Comparison of ENCODE assay signal across 28 cellular contexts in the genomic region with DNA sequence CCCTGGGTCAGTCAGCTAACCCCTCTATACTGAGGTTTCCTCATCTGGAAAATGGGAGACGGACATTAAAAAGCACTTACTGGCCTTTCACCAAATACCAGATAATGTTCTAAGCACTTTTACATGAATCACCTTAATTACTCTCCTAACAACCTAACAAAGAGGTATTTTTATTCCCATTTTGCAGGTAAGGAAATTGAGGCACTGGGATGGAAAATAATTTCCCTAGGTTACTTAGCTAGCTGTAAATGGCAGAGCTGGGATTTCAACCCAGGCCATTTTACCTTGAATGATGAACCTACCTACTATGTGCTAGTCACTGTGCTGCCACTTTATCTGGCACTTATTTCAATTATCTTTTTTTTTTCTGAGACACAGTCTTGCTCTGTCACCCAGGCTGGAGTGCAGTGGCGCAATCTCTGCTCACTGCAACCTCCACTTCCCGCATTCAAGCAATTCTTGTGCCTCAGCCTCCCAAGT. TPM values are rescaled to one million over a fixed set of nuclear protein-coding genes. Genes with fewer than 3 reads are reported as not detected.
A peak's percentile ranks its signal among the peaks of the same experiment; 100 is the strongest.
DNase-seq lines count a peak whose midpoint lies in the region; ATAC-seq, FAIRE-seq and TF ChIP-seq lines count a peak whose summit lies in the region.
"Had no signal": no experiment of that assay in that cellular context is flagged by ENCODE, and none has a peak within 500 bp of the region (broad histone marks: within the 10 kb centered on the region; RNA-seq: fewer than 3 reads in every experiment).

No MANE protein-coding gene starts in this region.

- no peak for DNase-seq in HepG2 (ENCODE audit: low spot score)
- no peak for DNase-seq in right lobe of liver
- no peak for DNase-seq in OCI-LY7 (ENCODE audit: low spot score)
- DNase-seq in neural crest cell (ENCODE audit: low read depth, low spot score): no peak
- DNase-seq in activated CD4-positive, alpha-beta T cell treated with anti-CD3 and anti-CD28 coated beads for 36 hours: no peak
- DNase-seq: Caco-2; CD4-positive, alpha-beta memory T cell; DMS 273 treated with DMSO at 0.1 percent for 48 hours; DMS79 treated with DMSO at 0.1 percent for 48 hours; GOT3; HCEC 1CT; Karpas-422; NCI-H1417; NCI-H1694 treated with DMSO at 0.1 percent for 48 hours; NCI-H2081 treated with DMSO at 0.1 percent for 48 hours; NCI-H2171 treated with DMSO at 0.1 percent for 48 hours; NCI-H524 treated with DMSO at 0.1 percent for 48 hours; PC-3; SHP77 had no signal

- intact Hi-C loops in HepG2 (cut with micrococcal nuclease; ENCODE audit: unreplicated experiment) (loop anchor here (5.0 kb wide), 1 partner anchor 57 kb away; no protein-coding TSS in a partner anchor), right lobe of liver (cut with DNase I) (no loop called here), OCI-LY7 (cut with micrococcal nuclease; ENCODE audit: unreplicated experiment) (no loop called here)
- intact Hi-C loops in activated CD4-positive, alpha-beta T cell treated with anti-CD3 and anti-CD28 coated beads for 36 hours (cut with DNase I, micrococcal nuclease): no loop called here

- H3K27me3 ChIP-seq in HepG2 (ENCODE audit: control insufficient read depth in 1 of 2, insufficient read depth in 2 of 2, low read length in 2 of 2) (no peaks in the 10 kb centered on the region; a peak in 1 of 5 replicates), right lobe of liver (no peaks in the 10 kb centered on the region)

- peaks cover 21 to 39% of the 10 kb centered on the region in 2 experiments for H3K36me3 ChIP-seq in HepG2 (replicated peaks in 1 of 2; ENCODE audit: control insufficient read depth in 1 of 2, insufficient read depth in 2 of 2, low read length in 2 of 2)
- H3K36me3 ChIP-seq in right lobe of liver: peaks cover 0 to 6% (median 0%) of the 10 kb centered on the region in 4 donors
- H3K36me3 ChIP-seq in OCI-LY7 (ENCODE audit: insufficient read depth, low read length): peaks cover 83% of the 10 kb centered on the region

- TF ChIP-seq RAD21 in HepG2 (CRISPR knock-in tag; IDR thresholded peaks at IDR 0.05): no peak

- H3K4me2 ChIP-seq in HepG2 (ENCODE audit: low read depth, low read length) (no peak overlapping the region), OCI-LY7 (ENCODE audit: low read length) (peak overlapping the region; percentile 25; the same call in 1 of the 2 replicates)
- H3K4me2 ChIP-seq: A549 had no signal

- H3K27ac Mint-ChIP-seq in neural crest cell (ENCODE audit: unreplicated experiment): no peak overlapping the region
- H3K27ac Mint-ChIP-seq in activated CD4-positive, alpha-beta T cell treated with anti-CD3 and anti-CD28 coated beads for 36 hours: no peak overlapping the region
- H3K27ac Mint-ChIP-seq: B cell had no signal

- peak overlapping the region; percentile 48 for H3K4me3 Mint-ChIP-seq in neural crest cell
- H3K4me3 Mint-ChIP-seq in activated CD4-positive, alpha-beta T cell treated with anti-CD3 and anti-CD28 coated beads for 36 hours: no peak overlapping the region
- H3K4me3 Mint-ChIP-seq: B cell had no signal

- H3K27ac ChIP-seq in HepG2 (ENCODE audit: extremely low read length, insufficient read depth, low read length) (peak overlapping the region; percentile 12), right lobe of liver (no peak overlapping the region), OCI-LY7 (ENCODE audit: low read depth, low read length, poor library complexity, severe bottlenecking) (no peak overlapping the region)
- H3K27ac ChIP-seq: A549 had no signal

- POLR2A ChIA-PET in HepG2 (lab: Yijun Ruan, JAX) (interaction anchor here (2.9 to 3.9 kb wide), 2 partner anchors 10 to 22 kb away, joined by 12 to 14 read pairs; a partner anchor contains a TSS), OCI-LY7 (lab: Charles Lee) (interaction anchor here (2.0 kb wide), 1 partner anchor 9 kb away, joined by 13 read pairs; no protein-coding TSS in a partner anchor)
- POLR2A ChIA-PET in activated CD4-positive, alpha-beta T cell treated with anti-CD3 and anti-CD28 coated beads for 36 hours (lab: Charles Lee): interaction anchor here (0.6 to 0.7 kb wide), 3 partner anchors 38 to 248 kb away, joined by 3 to 6 read pairs (median 5); no protein-coding TSS in a partner anchor

- no peaks in the 10 kb centered on the region for H3K9me3 Mint-ChIP-seq in neural crest cell
- no peaks in the 10 kb centered on the region for H3K9me3 Mint-ChIP-seq in activated CD4-positive, alpha-beta T cell treated with anti-CD3 and anti-CD28 coated beads for 36 hours (ENCODE audit: low read depth)
- H3K9me3 Mint-ChIP-seq: CD4-positive, alpha-beta memory T cell; IgD-negative memory B cell had no signal

- ATAC-seq in HepG2 (no peak), right lobe of liver (no peak), GM18520 (IDR thresholded peaks at IDR 0.05; ENCODE audit: unreplicated experiment) (no peak), GM19452 (IDR thresholded peaks at IDR 0.05; ENCODE audit: unreplicated experiment) (no peak)
- no peak for ATAC-seq in activated CD4-positive, alpha-beta T cell treated with anti-CD3 and anti-CD28 coated beads for 36 hours
- ATAC-seq: A549, PC-3 had no signal

- BruUV-seq in HepG2 (replicated peaks; lab: Mats Ljungman, UMichigan) (no TSS peak), OCI-LY7 (replicated peaks; lab: Mats Ljungman, UMichigan) (no TSS peak)

- no peak overlapping the region for H3K9ac ChIP-seq in HepG2 (ENCODE audit: insufficient read depth, low read depth, low read length)

- H3K79me2 ChIP-seq in HepG2 (ENCODE audit: insufficient read depth, low read length): peaks cover 64% of the 10 kb centered on the region
- H3K79me2 ChIP-seq in OCI-LY7 (ENCODE audit: insufficient read depth, low read depth, low read length): peaks cover 67% of the 10 kb centered on the region

- H2AFZ ChIP-seq in HepG2 (ENCODE audit: low read length): no peak overlapping the region
- H2AFZ ChIP-seq in OCI-LY7 (ENCODE audit: low read length): no peak overlapping the region

- H3K4me3 ChIP-seq in HepG2 (replicated peaks in 1 of 3; ENCODE audit: insufficient read depth in 1 of 3, low read depth in 2 of 3, low read length in 3 of 3) (no peak overlapping the region), right lobe of liver (no peak overlapping the region), OCI-LY7 (ENCODE audit: low read depth, low read length, poor library complexity, severe bottlenecking) (no peak overlapping the region)
- H3K4me3 ChIP-seq: A549 had no signal

- TF ChIP-seq POLR2A in HepG2 (IDR thresholded peaks at IDR 0.05; ENCODE audit: insufficient read depth in 1 of 2, low read depth in 2 of 2, low read length in 2 of 2) (no peak), right lobe of liver (IDR thresholded peaks at IDR 0.05) (no peak)

- no peak for TF ChIP-seq EP300 in HepG2 (IDR thresholded peaks at IDR 0.05; ENCODE audit: low read depth in 2 of 2, low read length in 2 of 2)
- no peak for TF ChIP-seq EP300 in HepG2 (CRISPR knock-in tag; IDR thresholded peaks at IDR 0.05; ENCODE audit: borderline replicate concordance)

- CTCF ChIA-PET in HepG2 (lab: Yijun Ruan, JAX; ENCODE audit: low intra/inter-chr PET ratio, low total read pairs) (no interaction called here), OCI-LY7 (lab: Charles Lee; ENCODE audit: unreplicated experiment) (interaction anchor here (0.6 kb wide), 2 partner anchors 10 to 180 kb away, joined by 3 read pairs; no protein-coding TSS in a partner anchor)
- CTCF ChIA-PET in activated CD4-positive, alpha-beta T cell treated with anti-CD3 and anti-CD28 coated beads for 36 hours (lab: Charles Lee): interaction anchor here (0.7 to 2.9 kb wide), 4 partner anchors 9 to 345 kb away, joined by 3 to 14 read pairs (median 6); no protein-coding TSS in a partner anchor

- H3K9me3 ChIP-seq in HepG2 (ENCODE audit: low read length): no peaks in the 10 kb centered on the region
- no peaks in the 10 kb centered on the region for H3K9me3 ChIP-seq in right lobe of liver
- no peaks in the 10 kb centered on the region for H3K9me3 ChIP-seq in OCI-LY7 (ENCODE audit: low read length)
- H3K9me3 ChIP-seq: A549, Caco-2 had no signal

- H3K4me1 ChIP-seq in HepG2 (ENCODE audit: insufficient read depth, low read length): peaks cover 48% of the 10 kb centered on the region
- peaks cover 0 to 15% (median 4%) of the 10 kb centered on the region in 4 donors for H3K4me1 ChIP-seq in right lobe of liver
- H3K4me1 ChIP-seq in OCI-LY7 (ENCODE audit: insufficient read depth, low read length, poor library complexity, severe bottlenecking): peaks cover 32% of the 10 kb centered on the region

- peaks cover 15% of the 10 kb centered on the region for H3K36me3 Mint-ChIP-seq in neural crest cell (ENCODE audit: low read depth)
- H3K36me3 Mint-ChIP-seq in activated CD4-positive, alpha-beta T cell treated with anti-CD3 and anti-CD28 coated beads for 36 hours (ENCODE audit: low read depth): peaks cover 68% of the 10 kb centered on the region

- H4K20me1 ChIP-seq in HepG2 (ENCODE audit: insufficient read depth, low read length): no peaks in the 10 kb centered on the region
- H4K20me1 ChIP-seq in OCI-LY7 (ENCODE audit: insufficient read depth, low read length): peaks cover 10% of the 10 kb centered on the region

- peaks cover 44% of the 10 kb centered on the region for H3K4me1 Mint-ChIP-seq in neural crest cell
- H3K4me1 Mint-ChIP-seq in activated CD4-positive, alpha-beta T cell treated with anti-CD3 and anti-CD28 coated beads for 36 hours: peaks cover 26% of the 10 kb centered on the region

- WGBS in HepG2 (ENCODE audit: low lambda C conversion rate): 98% methylated on average over 3 of the region's 3 CpGs
- 96% methylated on average over 3 of the region's 3 CpGs for WGBS in right lobe of liver (ENCODE audit: insufficient coverage, low coverage, low lambda C conversion rate, missing lambda C conversion rate)

- no peak for FAIRE-seq in HepG2 (lab: Jason Lieb, UNC)
- FAIRE-seq: A549, GM12892 had no signal

- in situ Hi-C loops in HepG2 (cut with HindIII; ENCODE audit: extremely low pct_ligation_motif_present, low pct_unique_long_range_greater_than_20kb): no loop called here

- TF ChIP-seq CTCF in HepG2 (CRISPR knock-in tag; IDR thresholded peaks at IDR 0.05) (no peak), right lobe of liver (IDR thresholded peaks at IDR 0.05) (no peak), OCI-LY7 (conservative IDR thresholded peaks at IDR 0.05; ENCODE audit: low read length) (no peak), neural crest cell (conservative IDR thresholded peaks at IDR 0.05) (no peak)

- H3K9me2 ChIP-seq in OCI-LY7 (ENCODE audit: insufficient read depth, low read length): no peaks in the 10 kb centered on the region

- no peaks in the 10 kb centered on the region for H3K27me3 Mint-ChIP-seq in neural crest cell (ENCODE audit: low read depth)
- no peaks in the 10 kb centered on the region for H3K27me3 Mint-ChIP-seq in activated CD4-positive, alpha-beta T cell treated with anti-CD3 and anti-CD28 coated beads for 36 hours
- H3K27me3 Mint-ChIP-seq: B cell; CD4-positive, alpha-beta memory T cell; IgD-negative memory B cell had no signal

RNA-seq across cellular contexts. Expression of a gene that starts 3.7 kb away (rescaled TPM):
- total RNA-seq in HepG2 (2016; rRNA removed; fragmentation: Illumina TruSeq; extraction: Trizol) (103 and 118 TPM in 2 replicates), right lobe of liver (10 to 100 TPM in 5 of 6 experiments, 1 to 10 TPM in 1; 9.8 to 27.1 (median 24.7) TPM), OCI-LY7 (2022) (232 and 253 TPM in 2 replicates), neural crest cell (162 and 173 TPM in 2 replicates)
- total RNA-seq in HepG2 (2016; cell fraction: cytosol; rRNA removed; fragmentation: Illumina TruSeq; extraction: Trizol; ENCODE audit: low read depth): 18.5 and 19.7 TPM in 2 replicates
- total RNA-seq in HepG2 (2016; cell fraction: insoluble cytoplasmic fraction; rRNA removed; fragmentation: Illumina TruSeq; extraction: Trizol): 91.9 and 121 TPM in 2 replicates
- 25.3 and 25.9 TPM in 2 replicates for total RNA-seq in HepG2 (2016; cell fraction: membrane; rRNA removed; fragmentation: Illumina TruSeq; extraction: Trizol)
- 125 and 140 TPM in 2 replicates for total RNA-seq in HepG2 (2016; cell fraction: nucleus; rRNA removed; fragmentation: Illumina TruSeq; extraction: Trizol)
- polyA plus RNA-seq in HepG2 (2011; rRNA removed): 68.4 and 95.8 TPM in 2 replicates
- 37.5 and 70.2 TPM in 2 replicates for polyA plus RNA-seq in HepG2 (2011; cell fraction: cytosol; rRNA removed)
- 159 and 266 TPM in 2 replicates for polyA plus RNA-seq in HepG2 (2011; cell fraction: nucleus; rRNA removed)
- 32.0 and 51.7 TPM in 2 replicates for polyA plus RNA-seq in HepG2 (2012)
- polyA plus RNA-seq in HepG2 (2016; cell fraction: cytosol; fragmentation: Illumina TruSeq; extraction: Trizol; ENCODE audit: low read depth): 11.4 and 13.1 TPM in 2 replicates
- polyA plus RNA-seq in HepG2 (2016; cell fraction: insoluble cytoplasmic fraction; fragmentation: Illumina TruSeq; extraction: Trizol; ENCODE audit: low read depth): 85.0 and 106 TPM in 2 replicates
- 15.8 and 19.2 TPM in 2 replicates for polyA plus RNA-seq in HepG2 (2016; cell fraction: membrane; fragmentation: Illumina TruSeq; extraction: Trizol; ENCODE audit: low read depth)
- 240 and 250 TPM in 2 replicates for polyA plus RNA-seq in HepG2 (2016; cell fraction: nucleus; fragmentation: Illumina TruSeq; extraction: Trizol; ENCODE audit: insufficient read depth, low read depth)
- 158 and 325 TPM in 2 replicates for polyA minus RNA-seq in HepG2 (2011; rRNA and poly(A)+ RNA removed; ENCODE audit: low replicate concordance)
- 28.8 and 45.0 TPM in 2 replicates for polyA minus RNA-seq in HepG2 (2011; cell fraction: cytosol; rRNA and poly(A)+ RNA removed)
- polyA minus RNA-seq in HepG2 (2011; cell fraction: nucleus; rRNA and poly(A)+ RNA removed): 109 and 117 TPM in 2 replicates
- 315 and 339 TPM in 2 replicates for total RNA-seq in OCI-LY7 (2014; rRNA removed; shearing (Covaris generic))
- total RNA-seq in activated CD4-positive, alpha-beta T cell treated with anti-CD3 and anti-CD28 coated beads for 36 hours: 100 to 1,000 TPM; 153 to 168 TPM

RNA-seq across cellular contexts. Expression of a gene that starts 12.1 kb away (rescaled TPM):
- total RNA-seq in HepG2 (2016; rRNA removed; fragmentation: Illumina TruSeq; extraction: Trizol) (229 and 277 TPM in 2 replicates), right lobe of liver (100 to 1,000 TPM in 1 of 6 experiments, 10 to 100 TPM in 5; 42.9 to 106 (median 60.7) TPM), OCI-LY7 (2022) (484 and 531 TPM in 2 replicates), neural crest cell (605 and 635 TPM in 2 replicates)
- total RNA-seq in HepG2 (2016; cell fraction: cytosol; rRNA removed; fragmentation: Illumina TruSeq; extraction: Trizol; ENCODE audit: low read depth): 423 and 431 TPM in 2 replicates
- 196 and 286 TPM in 2 replicates for total RNA-seq in HepG2 (2016; cell fraction: insoluble cytoplasmic fraction; rRNA removed; fragmentation: Illumina TruSeq; extraction: Trizol)
- total RNA-seq in HepG2 (2016; cell fraction: membrane; rRNA removed; fragmentation: Illumina TruSeq; extraction: Trizol): 825 and 837 TPM in 2 replicates
- total RNA-seq in HepG2 (2016; cell fraction: nucleus; rRNA removed; fragmentation: Illumina TruSeq; extraction: Trizol): 134 and 167 TPM in 2 replicates
- 203 and 255 TPM in 2 replicates for polyA plus RNA-seq in HepG2 (2011; rRNA removed)
- polyA plus RNA-seq in HepG2 (2011; cell fraction: cytosol; rRNA removed): 164 and 235 TPM in 2 replicates
- 242 and 334 TPM in 2 replicates for polyA plus RNA-seq in HepG2 (2011; cell fraction: nucleus; rRNA removed)
- 301 and 452 TPM in 2 replicates for polyA plus RNA-seq in HepG2 (2012)
- polyA plus RNA-seq in HepG2 (2016; cell fraction: cytosol; fragmentation: Illumina TruSeq; extraction: Trizol; ENCODE audit: low read depth): 608 and 677 TPM in 2 replicates
- 287 and 420 TPM in 2 replicates for polyA plus RNA-seq in HepG2 (2016; cell fraction: insoluble cytoplasmic fraction; fragmentation: Illumina TruSeq; extraction: Trizol; ENCODE audit: low read depth)
- polyA plus RNA-seq in HepG2 (2016; cell fraction: membrane; fragmentation: Illumina TruSeq; extraction: Trizol; ENCODE audit: low read depth): 1,001 and 1,210 TPM in 2 replicates
- 330 and 379 TPM in 2 replicates for polyA plus RNA-seq in HepG2 (2016; cell fraction: nucleus; fragmentation: Illumina TruSeq; extraction: Trizol; ENCODE audit: insufficient read depth, low read depth)
- polyA minus RNA-seq in HepG2 (2011; rRNA and poly(A)+ RNA removed; ENCODE audit: low replicate concordance): 512 and 628 TPM in 2 replicates
- 217 and 237 TPM in 2 replicates for polyA minus RNA-seq in HepG2 (2011; cell fraction: cytosol; rRNA and poly(A)+ RNA removed)
- 59.9 and 60.5 TPM in 2 replicates for polyA minus RNA-seq in HepG2 (2011; cell fraction: nucleus; rRNA and poly(A)+ RNA removed)
- total RNA-seq in OCI-LY7 (2014; rRNA removed; shearing (Covaris generic)): 384 and 471 TPM in 2 replicates
- 100 to 1,000 TPM; 306 to 387 TPM for total RNA-seq in activated CD4-positive, alpha-beta T cell treated with anti-CD3 and anti-CD28 coated beads for 36 hours

RNA-seq across cellular contexts. Expression of a gene that starts 16.2 kb away (rescaled TPM):
- total RNA-seq in HepG2 (2016; rRNA removed; fragmentation: Illumina TruSeq; extraction: Trizol) (0.07 and 0.15 TPM in 2 replicates), right lobe of liver (1 to 10 TPM in 4 of 6 experiments, under 1 TPM in 2; 0.06 to 3.1 (median 1.1) TPM), OCI-LY7 (2022) (not detected in 2 replicates), neural crest cell (not detected in 2 replicates)
- total RNA-seq in HepG2 (2016; cell fraction: cytosol; rRNA removed; fragmentation: Illumina TruSeq; extraction: Trizol; ENCODE audit: low read depth): 0.18 and 0.30 TPM in 2 replicates
- total RNA-seq in HepG2 (2016; cell fraction: insoluble cytoplasmic fraction; rRNA removed; fragmentation: Illumina TruSeq; extraction: Trizol): 0.09 TPM in 2 replicates
- total RNA-seq in HepG2 (2016; cell fraction: membrane; rRNA removed; fragmentation: Illumina TruSeq; extraction: Trizol): 0.17 and 0.22 TPM in 2 replicates
- total RNA-seq in HepG2 (2016; cell fraction: nucleus; rRNA removed; fragmentation: Illumina TruSeq; extraction: Trizol): not detected in 2 replicates
- polyA plus RNA-seq in HepG2 (2011; rRNA removed): 0.01 and 0.04 TPM in 2 replicates
- polyA plus RNA-seq in HepG2 (2011; cell fraction: cytosol; rRNA removed): 0.01 TPM in 1 of 2 replicates, not detected in the other
- not detected in 2 replicates for polyA plus RNA-seq in HepG2 (2011; cell fraction: nucleus; rRNA removed)
- polyA plus RNA-seq in HepG2 (2012): 0.11 TPM in 1 of 2 replicates, not detected in the other
- 0.35 and 0.42 TPM in 2 replicates for polyA plus RNA-seq in HepG2 (2016; cell fraction: cytosol; fragmentation: Illumina TruSeq; extraction: Trizol; ENCODE audit: low read depth)
- polyA plus RNA-seq in HepG2 (2016; cell fraction: insoluble cytoplasmic fraction; fragmentation: Illumina TruSeq; extraction: Trizol; ENCODE audit: low read depth): 0.12 and 0.16 TPM in 2 replicates
- 0.26 and 0.42 TPM in 2 replicates for polyA plus RNA-seq in HepG2 (2016; cell fraction: membrane; fragmentation: Illumina TruSeq; extraction: Trizol; ENCODE audit: low read depth)
- polyA plus RNA-seq in HepG2 (2016; cell fraction: nucleus; fragmentation: Illumina TruSeq; extraction: Trizol; ENCODE audit: insufficient read depth, low read depth): 0.13 TPM in 1 of 2 replicates, not detected in the other
- 0.05 TPM in 1 of 2 replicates, not detected in the other for polyA minus RNA-seq in HepG2 (2011; rRNA and poly(A)+ RNA removed; ENCODE audit: low replicate concordance)
- polyA minus RNA-seq in HepG2 (2011; cell fraction: cytosol; rRNA and poly(A)+ RNA removed): not detected in 2 replicates
- not detected in 2 replicates for polyA minus RNA-seq in HepG2 (2011; cell fraction: nucleus; rRNA and poly(A)+ RNA removed)
- total RNA-seq in OCI-LY7 (2014; rRNA removed; shearing (Covaris generic)): not detected in 2 replicates
- not detected for total RNA-seq in activated CD4-positive, alpha-beta T cell treated with anti-CD3 and anti-CD28 coated beads for 36 hours
- total RNA-seq: B cell; CD4-positive, alpha-beta memory T cell; G401; MCF 10A; PC-3; RPMI7951 had no signal
- polyA plus RNA-seq: A549; CD4-positive, alpha-beta memory T cell; IgD-negative memory B cell had no signal

RNA-seq across cellular contexts. Expression of a gene that starts 17.7 kb away (rescaled TPM):
- 0.11 and 0.51 TPM in 2 replicates for total RNA-seq in HepG2 (2016; rRNA removed; fragmentation: Illumina TruSeq; extraction: Trizol)
- not detected in 2 replicates for total RNA-seq in HepG2 (2016; cell fraction: cytosol; rRNA removed; fragmentation: Illumina TruSeq; extraction: Trizol; ENCODE audit: low read depth)
- total RNA-seq in HepG2 (2016; cell fraction: insoluble cytoplasmic fraction; rRNA removed; fragmentation: Illumina TruSeq; extraction: Trizol): 0.76 TPM in 1 of 2 replicates, not detected in the other
- total RNA-seq in HepG2 (2016; cell fraction: membrane; rRNA removed; fragmentation: Illumina TruSeq; extraction: Trizol): 0.28 TPM in 1 of 2 replicates, not detected in the other
- total RNA-seq in HepG2 (2016; cell fraction: nucleus; rRNA removed; fragmentation: Illumina TruSeq; extraction: Trizol): 1.1 and 1.4 TPM in 2 replicates
- polyA plus RNA-seq in HepG2 (2011; rRNA removed): 1.1 and 1.8 TPM in 2 replicates
- 0.31 and 0.38 TPM in 2 replicates for polyA plus RNA-seq in HepG2 (2011; cell fraction: cytosol; rRNA removed)
- 16.2 and 16.5 TPM in 2 replicates for polyA plus RNA-seq in HepG2 (2011; cell fraction: nucleus; rRNA removed)
- polyA plus RNA-seq in HepG2 (2012): 1.6 and 1.7 TPM in 2 replicates
- 0.08 TPM in 1 of 2 replicates, not detected in the other for polyA plus RNA-seq in HepG2 (2016; cell fraction: cytosol; fragmentation: Illumina TruSeq; extraction: Trizol; ENCODE audit: low read depth)
- 0.11 and 0.41 TPM in 2 replicates for polyA plus RNA-seq in HepG2 (2016; cell fraction: insoluble cytoplasmic fraction; fragmentation: Illumina TruSeq; extraction: Trizol; ENCODE audit: low read depth)
- 0.07 and 0.15 TPM in 2 replicates for polyA plus RNA-seq in HepG2 (2016; cell fraction: membrane; fragmentation: Illumina TruSeq; extraction: Trizol; ENCODE audit: low read depth)
- 3.5 and 3.7 TPM in 2 replicates for polyA plus RNA-seq in HepG2 (2016; cell fraction: nucleus; fragmentation: Illumina TruSeq; extraction: Trizol; ENCODE audit: insufficient read depth, low read depth)
- 0.07 and 0.56 TPM in 2 replicates for polyA minus RNA-seq in HepG2 (2011; rRNA and poly(A)+ RNA removed; ENCODE audit: low replicate concordance)
- polyA minus RNA-seq in HepG2 (2011; cell fraction: cytosol; rRNA and poly(A)+ RNA removed): not detected in 2 replicates
- 1.5 and 2.4 TPM in 2 replicates for polyA minus RNA-seq in HepG2 (2011; cell fraction: nucleus; rRNA and poly(A)+ RNA removed)
- under 1 TPM in 4 of 6 experiments, not detected in 2; 0.15 to 0.98 (median 0.51) TPM for total RNA-seq in right lobe of liver
- total RNA-seq in OCI-LY7 (2014; rRNA removed; shearing (Covaris generic)): 0.09 TPM in 1 of 2 replicates, not detected in the other
- 3.2 and 3.4 TPM in 2 replicates for total RNA-seq in OCI-LY7 (2022)
- total RNA-seq in neural crest cell: 18.6 and 21.2 TPM in 2 replicates
- under 1 TPM; 0.64 to 0.93 TPM for total RNA-seq in activated CD4-positive, alpha-beta T cell treated with anti-CD3 and anti-CD28 coated beads for 36 hours
- polyA plus RNA-seq: IgD-negative memory B cell had no signal

RNA-seq across cellular contexts. Expression of a gene that starts 21.7 kb away (rescaled TPM):
- total RNA-seq in HepG2 (2016; rRNA removed; fragmentation: Illumina TruSeq; extraction: Trizol) (66.4 and 74.5 TPM in 2 replicates), right lobe of liver (10 to 100 TPM in 5 of 6 experiments, 1 to 10 TPM in 1; 8.5 to 26.1 (median 11.5) TPM), OCI-LY7 (2022) (43.4 and 51.7 TPM in 2 replicates), neural crest cell (47.6 and 48.4 TPM in 2 replicates)
- 27.0 and 29.8 TPM in 2 replicates for total RNA-seq in HepG2 (2016; cell fraction: cytosol; rRNA removed; fragmentation: Illumina TruSeq; extraction: Trizol; ENCODE audit: low read depth)
- 66.8 and 70.4 TPM in 2 replicates for total RNA-seq in HepG2 (2016; cell fraction: insoluble cytoplasmic fraction; rRNA removed; fragmentation: Illumina TruSeq; extraction: Trizol)
- total RNA-seq in HepG2 (2016; cell fraction: membrane; rRNA removed; fragmentation: Illumina TruSeq; extraction: Trizol): 60.2 and 69.2 TPM in 2 replicates
- total RNA-seq in HepG2 (2016; cell fraction: nucleus; rRNA removed; fragmentation: Illumina TruSeq; extraction: Trizol): 26.7 and 29.3 TPM in 2 replicates
- polyA plus RNA-seq in HepG2 (2011; rRNA removed): 9.8 and 9.9 TPM in 2 replicates
- 8.4 and 11.4 TPM in 2 replicates for polyA plus RNA-seq in HepG2 (2011; cell fraction: cytosol; rRNA removed)
- 21.8 and 24.6 TPM in 2 replicates for polyA plus RNA-seq in HepG2 (2011; cell fraction: nucleus; rRNA removed)
- 18.6 and 19.8 TPM in 2 replicates for polyA plus RNA-seq in HepG2 (2012)
- polyA plus RNA-seq in HepG2 (2016; cell fraction: cytosol; fragmentation: Illumina TruSeq; extraction: Trizol; ENCODE audit: low read depth): 35.6 and 42.4 TPM in 2 replicates
- polyA plus RNA-seq in HepG2 (2016; cell fraction: insoluble cytoplasmic fraction; fragmentation: Illumina TruSeq; extraction: Trizol; ENCODE audit: low read depth): 77.4 and 82.7 TPM in 2 replicates
- 57.3 and 67.2 TPM in 2 replicates for polyA plus RNA-seq in HepG2 (2016; cell fraction: membrane; fragmentation: Illumina TruSeq; extraction: Trizol; ENCODE audit: low read depth)
- polyA plus RNA-seq in HepG2 (2016; cell fraction: nucleus; fragmentation: Illumina TruSeq; extraction: Trizol; ENCODE audit: insufficient read depth, low read depth): 45.2 and 52.8 TPM in 2 replicates
- polyA minus RNA-seq in HepG2 (2011; rRNA and poly(A)+ RNA removed; ENCODE audit: low replicate concordance): 5.5 and 6.5 TPM in 2 replicates
- 4.8 and 9.2 TPM in 2 replicates for polyA minus RNA-seq in HepG2 (2011; cell fraction: cytosol; rRNA and poly(A)+ RNA removed)
- 15.1 and 19.6 TPM in 2 replicates for polyA minus RNA-seq in HepG2 (2011; cell fraction: nucleus; rRNA and poly(A)+ RNA removed)
- 59.4 and 62.7 TPM in 2 replicates for total RNA-seq in OCI-LY7 (2014; rRNA removed; shearing (Covaris generic))
- 10 to 100 TPM; 20.6 to 25.6 TPM for total RNA-seq in activated CD4-positive, alpha-beta T cell treated with anti-CD3 and anti-CD28 coated beads for 36 hours
